23 cellular contexts compared by ENCODE assay signal in genomic region chr5:38616061-38616460, GRCh38. TPM values are rescaled to one million over a fixed set of nuclear protein-coding genes. Genes with fewer than 3 reads are reported as not detected.
DNase-seq lines count a peak whose midpoint lies in the region; ATAC-seq and TF ChIP-seq lines count a peak whose summit lies in the region.
"Had no signal": no experiment of that assay in that cellular context is flagged by ENCODE, and none has a peak within 500 bp of the region (broad histone marks: within the 10 kb centered on the region; RNA-seq: fewer than 3 reads in every experiment).

No MANE protein-coding gene starts in this region.

- no peak for TF ChIP-seq RAD21 in SK-N-SH (IDR thresholded peaks at IDR 0.05; ENCODE audit: low read length)

- DNase-seq in BJ (ENCODE audit: low read depth) (peak; percentile 88), SK-N-SH (no peak), fibroblast of gingiva (ENCODE audit: low read depth) (peak; percentile 91), mesothelial cell of epicardium (ENCODE audit: low spot score in 2 of 2, unreplicated experiment in 2 of 2) (no peak), ureter (ENCODE audit: low spot score) (no peak), NCI-H524 treated with DMSO at 0.1 percent for 48 hours (lab: John Stamatoyannopoulos, UW) (no peak)
- DNase-seq: activated CD4-positive, alpha-beta T cell treated with anti-CD3 and anti-CD28 coated beads for 48 hours; activated naive CD4-positive, alpha-beta T cell treated with anti-CD3 and anti-CD28 coated beads, Interleukin-2, amount 50 U/mL, for 16 hours; aorta; CD8-positive, alpha-beta T cell; effector memory CD4-positive, alpha-beta T cell; NCI-H1105; NCI-H2029 treated with DMSO at 0.1 percent for 48 hours; NCI-H345; right cardiac atrium; SIG-M5; upper lobe of right lung had no signal

- H3K9me3 Mint-ChIP-seq in mesothelial cell of epicardium = peaks cover 36% of the 10 kb centered on the region

- no peaks in the 10 kb centered on the region for H4K20me1 ChIP-seq in SK-N-SH (ENCODE audit: insufficient read depth)

- H3K4me1 Mint-ChIP-seq in mesothelial cell of epicardium = peaks cover 24% of the 10 kb centered on the region

- no peak overlapping the region for H3K4me3 Mint-ChIP-seq in mesothelial cell of epicardium
- H3K4me3 Mint-ChIP-seq: activated T-helper 1 cell treated with anti-CD3 and anti-CD28 coated beads, Interleukin-12 subunit alpha, Interleukin-12 subunit beta, Interleukin-2, Interleukin-4 antibody, amounts not matched to agents 30 ng/mL and 10 ng/mL and 1 ng/mL, durations not matched to agents 14 hours and 24 hours and 36 hours; CD8-positive, alpha-beta T cell; natural killer cell treated with Interleukin-12 subunit alpha and Interleukin-12 subunit beta and Interleukin-15 and Interleukin-18, amount 100 ng/mL, for 72 hours had no signal

- TF ChIP-seq EP300 in SK-N-SH (IDR thresholded peaks at IDR 0.05; ENCODE audit: borderline replicate concordance in 1 of 2, low read depth in 1 of 2, low read length in 1 of 2) = peak in 1 of 2 experiments; percentile 34; a peak in 1 of 4 replicates

- peak overlapping the region; percentile 28 for H3K27ac Mint-ChIP-seq in mesothelial cell of epicardium
- H3K27ac Mint-ChIP-seq: activated T-helper 1 cell treated with anti-CD3 and anti-CD28 coated beads, Interleukin-12 subunit alpha, Interleukin-12 subunit beta, Interleukin-2, Interleukin-4 antibody, amounts not matched to agents 30 ng/mL and 10 ng/mL and 1 ng/mL, durations not matched to agents 14 hours and 24 hours and 36 hours; CD8-positive, alpha-beta T cell; natural killer cell treated with Interleukin-12 subunit alpha and Interleukin-12 subunit beta and Interleukin-15 and Interleukin-18, amount 100 ng/mL, for 72 hours had no signal

- H3K36me3 ChIP-seq in BJ (ENCODE audit: control insufficient read depth, insufficient read depth, low read length) = no peaks in the 10 kb centered on the region
- H3K36me3 ChIP-seq in SK-N-SH (replicated peaks in 1 of 2; ENCODE audit: control insufficient read depth in 1 of 2, insufficient read depth in 2 of 2, low read length in 1 of 2) = no peaks in the 10 kb centered on the region
- H3K36me3 ChIP-seq: esophagus muscularis mucosa, ovary, upper lobe of right lung had no signal

- no peaks in the 10 kb centered on the region for H3K27me3 Mint-ChIP-seq in mesothelial cell of epicardium (ENCODE audit: low read depth)

- H3K4me2 ChIP-seq in SK-N-SH = no peak overlapping the region

- H3K9ac ChIP-seq in SK-N-SH = no peak overlapping the region

- no peaks in the 10 kb centered on the region; a peak in 1 of 4 replicates for H3K4me1 ChIP-seq in SK-N-SH (ENCODE audit: control insufficient read depth in 1 of 2, insufficient read depth in 2 of 2, low read depth in 1 of 2, low read length in 1 of 2)
- H3K4me1 ChIP-seq: esophagus muscularis mucosa had no signal

- no peaks in the 10 kb centered on the region for H3K79me2 ChIP-seq in SK-N-SH (ENCODE audit: insufficient read depth)

- H3K4me3 ChIP-seq in BJ (ENCODE audit: low read depth, low read length) (no peak overlapping the region), SK-N-SH (ENCODE audit: low read depth in 2 of 2, low read length in 1 of 2) (no peak overlapping the region)
- H3K4me3 ChIP-seq: esophagus muscularis mucosa, ovary, upper lobe of right lung had no signal

- H3K27me3 ChIP-seq in BJ (ENCODE audit: control insufficient read depth, insufficient read depth, low read length) (no peaks in the 10 kb centered on the region), SK-N-SH (ENCODE audit: insufficient read depth) (no peaks in the 10 kb centered on the region)
- H3K27me3 ChIP-seq: esophagus muscularis mucosa, ovary, upper lobe of right lung had no signal

- H3K9me3 ChIP-seq in SK-N-SH = peaks cover 20% of the 10 kb centered on the region

- no peak for ATAC-seq in GM19467 (IDR thresholded peaks at IDR 0.05; ENCODE audit: unreplicated experiment)
- ATAC-seq: CD8-positive, alpha-beta T cell; right cardiac atrium; upper lobe of right lung had no signal

- POLR2A ChIA-PET in BJ (lab: Charles Lee) = interaction anchor here (0.5 kb wide), 1 partner anchor 27 kb away, joined by 3 read pairs; no protein-coding TSS in a partner anchor
- POLR2A ChIA-PET in SK-N-SH (lab: Yijun Ruan, JAX) = no interaction called here

- TF ChIP-seq CTCF in BJ (IDR thresholded peaks at IDR 0.05; ENCODE audit: insufficient read depth, low read depth, low read length) (no peak), SK-N-SH (IDR thresholded peaks at IDR 0.05) (no peak), mesothelial cell of epicardium (IDR thresholded peaks at IDR 0.05; ENCODE audit: unreplicated experiment) (no peak)

- H3K9me2 ChIP-seq in SK-N-SH = no peaks in the 10 kb centered on the region

- peak overlapping the region in 1 of 2 experiments; percentile 3; a peak in 1 of 4 replicates for H3K27ac ChIP-seq in SK-N-SH (ENCODE audit: low read depth in 2 of 2, low read length in 1 of 2)
- H3K27ac ChIP-seq: esophagus muscularis mucosa, ovary, upper lobe of right lung had no signal

- peaks cover 15% of the 10 kb centered on the region for H3K36me3 Mint-ChIP-seq in mesothelial cell of epicardium
- H3K36me3 Mint-ChIP-seq: CD8-positive, alpha-beta T cell had no signal

- no peak overlapping the region for H2AFZ ChIP-seq in SK-N-SH (ENCODE audit: low read depth)

- CTCF ChIA-PET in BJ (lab: Yijun Ruan, JAX) = interaction anchor here (0.8 to 1.0 kb wide), 2 partner anchors 9 to 195 kb away, joined by 3 to 4 read pairs; no protein-coding TSS in a partner anchor
- CTCF ChIA-PET in SK-N-SH (lab: Yijun Ruan, JAX) = no interaction called here

- H3F3A ChIP-seq in SK-N-SH (replicated peaks; ENCODE audit: insufficient read depth) = no peaks in the 10 kb centered on the region

- WGBS in SK-N-SH (ENCODE audit: low lambda C conversion rate) = 25% methylated on average over 3 of the region's 3 CpGs

TF ChIP-seq in SK-N-SH, 30 proteins besides CTCF, POLR2A, EP300 and RAD21:
- no peak for TF ChIP-seq MEF2A (IDR thresholded peaks at IDR 0.05; ENCODE audit: borderline replicate concordance, low read depth)
- TF ChIP-seq NFIC (IDR thresholded peaks at IDR 0.05; ENCODE audit: borderline replicate concordance) = peak; percentile 17; the same call in 1 of the 2 replicates
- 0 out of 2 replicates have a peak, but pooled peaks have one; percentile 16 for TF ChIP-seq TEAD4 (IDR thresholded peaks at IDR 0.05; ENCODE audit: borderline replicate concordance, insufficient read depth)
- TF ChIP-seq, protein P1, sequence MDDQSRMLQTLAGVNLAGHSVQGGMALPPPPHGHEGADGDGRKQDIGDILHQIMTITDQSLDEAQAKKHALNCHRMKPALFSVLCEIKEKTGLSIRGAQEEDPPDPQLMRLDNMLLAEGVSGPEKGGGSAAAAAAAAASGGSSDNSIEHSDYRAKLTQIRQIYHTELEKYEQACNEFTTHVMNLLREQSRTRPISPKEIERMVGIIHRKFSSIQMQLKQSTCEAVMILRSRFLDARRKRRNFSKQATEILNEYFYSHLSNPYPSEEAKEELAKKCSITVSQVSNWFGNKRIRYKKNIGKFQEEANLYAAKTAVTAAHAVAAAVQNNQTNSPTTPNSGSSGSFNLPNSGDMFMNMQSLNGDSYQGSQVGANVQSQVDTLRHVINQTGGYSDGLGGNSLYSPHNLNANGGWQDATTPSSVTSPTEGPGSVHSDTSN (IDR thresholded peaks at IDR 0.05) = peak; percentile 41
- TF ChIP-seq CHD2 (IDR thresholded peaks at IDR 0.05; ENCODE audit: low read length, partially characterized antibody) = no peak
- TF ChIP-seq TCF12 (IDR thresholded peaks at IDR 0.05) = peak; percentile 71
- TF ChIP-seq FOSL2 (IDR thresholded peaks at IDR 0.05; ENCODE audit: borderline replicate concordance, low read depth) = no peak
- TF ChIP-seq ELF1 (IDR thresholded peaks at IDR 0.05) = no peak

RNA-seq across cellular contexts. Expression of gene LIFR, which starts 59.6 kb away (rescaled TPM):
- polyA plus RNA-seq in BJ (2011; rRNA removed) (2.7 and 6.8 TPM in 2 replicates), SK-N-SH (2012; rRNA removed) (3.8 and 5.0 TPM in 2 replicates)
- 6.7 and 7.2 TPM in 2 replicates for polyA minus RNA-seq in BJ (2011; rRNA and poly(A)+ RNA removed)
- 5.6 and 5.8 TPM in 2 replicates for polyA plus RNA-seq in SK-N-SH (2012; cell fraction: cytosol; rRNA removed)
- 5.0 and 10.2 TPM in 2 replicates for polyA plus RNA-seq in SK-N-SH (2012; cell fraction: nucleus; rRNA removed)
- total RNA-seq in mesothelial cell of epicardium (58.0 to 62.4 TPM (median 62.0 TPM) in 3 replicates), ureter (65.4 TPM)
- total RNA-seq: CD8-positive, alpha-beta T cell; natural killer cell treated with Interleukin-12 subunit alpha and Interleukin-12 subunit beta and Interleukin-15 and Interleukin-18, amount 100 ng/mL, for 72 hours; T-helper 1 cell treated with Interleukin-12 subunit alpha and Interleukin-12 subunit beta and Interleukin-4 antibody, amounts not matched to agents 30 ng/mL and 1 ng/mL, for 36 hours had no signal

Comparison
In these comparisons a context has a peak if more than half of its experiments do, and no peak if none do; other contexts are left out.
1. DNase-seq: peak in BJ (single experiment) and fibroblast of gingiva (single experiment); none in SK-N-SH (single experiment), mesothelial cell of epicardium (0 of 2), ureter (single experiment) and NCI-H524 treated with DMSO at 0.1 percent for 48 hours (single experiment).